9 cellular contexts compared by ENCODE assay signal in genomic region chr2:43387092-43388062, GRCh38.
A peak's percentile ranks its signal among the peaks of the same experiment; 100 is the strongest.
DNase-seq lines count a peak whose midpoint lies in the region; ATAC-seq and TF ChIP-seq lines count a peak whose summit lies in the region.
"Had no signal": no experiment of that assay in that cellular context is flagged by ENCODE, and none has a peak within 500 bp of the region (broad histone marks: within the 10 kb centered on the region; RNA-seq: fewer than 3 reads in every experiment).

No MANE protein-coding gene starts in this region.

- TF ChIP-seq EP300 in transverse colon (IDR thresholded peaks at IDR 0.05; ENCODE audit: low read depth), result no peak

- no peak overlapping the region for H3K4me3 ChIP-seq in cardiac fibroblast (replicated peaks in 1 of 2; ENCODE audit: low read depth in 2 of 2, low read length in 2 of 2)
- H3K4me3 ChIP-seq in transverse colon, result no peak overlapping the region
- no peak overlapping the region for H3K4me3 ChIP-seq in dorsolateral prefrontal cortex

- no peaks in the 10 kb centered on the region for H3K36me3 ChIP-seq in transverse colon

- peak overlapping the region; percentile 39 for H3K4me3 Mint-ChIP-seq in activated CD8-positive, alpha-beta memory T cell treated with anti-CD3 and anti-CD28 coated beads, Interleukin-2, amount 10 ng/mL, durations not matched to agents 7 days and 5 days

- 35 to 54% methylated on average over 4 to 7 of the region's 7 CpGs for WGBS in transverse colon (ENCODE audit: low coverage in 1 of 2), 2 donors

- no peak for TF ChIP-seq CTCF in cardiac fibroblast (IDR thresholded peaks at IDR 0.05; ENCODE audit: low read depth, low read length)
- no peak for TF ChIP-seq CTCF in transverse colon (IDR thresholded peaks at IDR 0.05)
- no peak for TF ChIP-seq CTCF in dorsolateral prefrontal cortex (IDR thresholded peaks at IDR 0.05 in 54 of 56, conservative IDR thresholded peaks at IDR 0.05 in 2 of 56; ENCODE audit: low read depth in 1 of 56, partially characterized antibody in 56 of 56)

- H3K27me3 ChIP-seq in transverse colon (no peaks in the 10 kb centered on the region), dorsolateral prefrontal cortex (no peaks in the 10 kb centered on the region)

- H3K9me3 Mint-ChIP-seq in activated CD8-positive, alpha-beta memory T cell treated with anti-CD3 and anti-CD28 coated beads, Interleukin-2, amount 10 ng/mL, durations not matched to agents 7 days and 5 days (ENCODE audit: low read depth), result no peaks in the 10 kb centered on the region
- H3K9me3 Mint-ChIP-seq: naive B cell had no signal

- peak overlapping the region; percentile 17 to 34 (median 26) for H3K27ac ChIP-seq in transverse colon
- peak overlapping the region in 5 of 59 donors; percentile 5 to 46 (median 15) for H3K27ac ChIP-seq in dorsolateral prefrontal cortex

- peak; percentile 82 for ATAC-seq in activated CD8-positive, alpha-beta memory T cell treated with anti-CD3 and anti-CD28 coated beads, Interleukin-2, amount 10 ng/mL, durations not matched to agents 7 days and 5 days
- peak; percentile 76 for ATAC-seq in HG03135 (IDR thresholded peaks at IDR 0.05; ENCODE audit: unreplicated experiment)

- no peaks in the 10 kb centered on the region for H3K27me3 Mint-ChIP-seq in activated CD8-positive, alpha-beta memory T cell treated with anti-CD3 and anti-CD28 coated beads, Interleukin-2, amount 10 ng/mL, durations not matched to agents 7 days and 5 days
- H3K27me3 Mint-ChIP-seq: naive B cell had no signal

- CTCF ChIA-PET in activated CD8-positive, alpha-beta memory T cell treated with anti-CD3 and anti-CD28 coated beads, Interleukin-2, amount 10 ng/mL, durations not matched to agents 7 days and 5 days (lab: Charles Lee), result interaction anchor here (1.0 to 1.1 kb wide), 3 partner anchors 17 to 97 kb away, joined by 3 read pairs; no protein-coding TSS in a partner anchor

- in situ Hi-C loops in transverse colon (cut with MboI; ENCODE audit: low pct_ligation_motif_present in 1 of 4, low pct_unique_long_range_greater_than_20kb in 1 of 4, low sequenced_read_pairs in 3 of 4), result no loop called here

- peaks cover 9% of the 10 kb centered on the region for H3K36me3 Mint-ChIP-seq in activated CD8-positive, alpha-beta memory T cell treated with anti-CD3 and anti-CD28 coated beads, Interleukin-2, amount 10 ng/mL, durations not matched to agents 7 days and 5 days

- DNase-seq in activated CD8-positive, alpha-beta memory T cell treated with anti-CD3 and anti-CD28 coated beads, Interleukin-2, amount 10 ng/mL, durations not matched to agents 7 days and 5 days, result no peak
- no peak for DNase-seq in activated CD8-positive, alpha-beta memory T cell treated with anti-CD3 and anti-CD28 coated beads for 24 hours
- peak; percentile 23 to 57 for DNase-seq in cardiac fibroblast (ENCODE audit: low read depth in 2 of 2)
- peak; percentile 15 for DNase-seq in transverse colon
- no peak for DNase-seq in amygdala (lab: John Stamatoyannopoulos, UW)
- no peak for DNase-seq in glomerular visceral epithelial cell (ENCODE audit: extremely low spot score)
- no peak for DNase-seq in dorsolateral prefrontal cortex
- DNase-seq: naive B cell had no signal

- intact Hi-C loops in transverse colon (cut with DNase I; ENCODE audit: low total_unique reads) (no loop called here), dorsolateral prefrontal cortex (cut with DNase I) (no loop called here)

- H3K4me1 Mint-ChIP-seq in activated CD8-positive, alpha-beta memory T cell treated with anti-CD3 and anti-CD28 coated beads, Interleukin-2, amount 10 ng/mL, durations not matched to agents 7 days and 5 days, result peaks cover 46% of the 10 kb centered on the region

- peak overlapping the region; percentile 66 for H3K27ac Mint-ChIP-seq in activated CD8-positive, alpha-beta memory T cell treated with anti-CD3 and anti-CD28 coated beads, Interleukin-2, amount 10 ng/mL, durations not matched to agents 7 days and 5 days

- no peak for TF ChIP-seq POLR2A in transverse colon (IDR thresholded peaks at IDR 0.05)

- H3K4me1 ChIP-seq in transverse colon, result peaks cover 14 to 47% (median 24%) of the 10 kb centered on the region in 4 donors

- no peaks in the 10 kb centered on the region for H3K9me3 ChIP-seq in transverse colon

Comparison
In these comparisons a context has a peak if more than half of its experiments do, and no peak if none do; other contexts are left out.
1. DNase-seq: peak in cardiac fibroblast (2 of 2) and transverse colon (single experiment); none in activated CD8-positive, alpha-beta memory T cell treated with anti-CD3 and anti-CD28 coated beads, Interleukin-2, amount 10 ng/mL, durations not matched to agents 7 days and 5 days (single experiment), activated CD8-positive, alpha-beta memory T cell treated with anti-CD3 and anti-CD28 coated beads for 24 hours (single experiment), amygdala (0 of 56), glomerular visceral epithelial cell (single experiment) and dorsolateral prefrontal cortex (0 of 10).